19 cellular contexts compared by ENCODE assay signal in the genomic region with DNA sequence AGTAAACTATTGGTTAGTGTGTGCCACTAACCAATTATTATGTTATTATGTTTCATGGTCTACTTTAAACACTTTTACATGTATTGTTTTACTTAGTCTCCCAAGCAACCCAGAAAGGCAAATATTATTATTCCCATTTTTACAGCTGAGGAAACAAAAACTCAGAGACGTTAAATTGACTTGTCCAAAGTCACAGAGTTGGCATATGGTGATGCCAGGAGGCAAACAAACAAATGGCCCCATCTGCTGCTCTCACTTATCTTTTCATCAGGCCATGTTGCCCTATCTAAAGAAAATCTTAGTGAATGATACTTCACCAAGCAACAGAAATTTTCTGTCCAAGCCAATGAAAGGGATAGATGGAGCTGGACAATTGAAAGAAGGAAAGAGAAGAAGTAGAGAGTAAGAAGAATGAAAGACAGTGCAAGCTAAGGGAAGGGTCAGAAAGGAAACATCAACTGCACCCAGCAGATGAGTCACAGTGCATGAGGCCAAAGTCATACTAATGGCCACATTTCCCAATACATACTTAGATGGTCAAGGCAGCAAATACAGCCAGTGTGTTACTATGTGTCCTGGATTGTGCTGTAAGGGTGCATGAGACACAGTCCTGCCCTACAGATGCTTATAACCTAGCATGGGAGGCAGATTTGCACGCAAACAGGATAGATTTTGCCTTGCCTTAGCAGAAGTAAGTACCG.
DNase-seq lines count a peak whose midpoint lies in the region; ATAC-seq, FAIRE-seq and TF ChIP-seq lines count a peak whose summit lies in the region.
"Had no signal": no experiment of that assay in that cellular context is flagged by ENCODE, and none has a peak within 500 bp of the region (broad histone marks: within the 10 kb centered on the region; RNA-seq: fewer than 3 reads in every experiment).

No MANE protein-coding gene starts in this region.

- no peak overlapping the region for H4K91ac ChIP-seq in H1 (replicated peaks; ENCODE audit: insufficient read length, low read length)

- no peak overlapping the region for H3K4me3 ChIP-seq in H1 (ENCODE audit: extremely low read depth in 1 of 4, insufficient read depth in 2 of 4, low read depth in 3 of 4, low read length in 4 of 4)
- no peak overlapping the region for H3K4me3 ChIP-seq in osteoblast (ENCODE audit: insufficient read depth, low read length)
- H3K4me3 ChIP-seq: heart left ventricle, testis had no signal

- TF ChIP-seq EP300 in H1 (IDR thresholded peaks at IDR 0.05; ENCODE audit: borderline replicate concordance in 1 of 2, low read depth in 2 of 2, low read length in 2 of 2), result no peak

- no peak overlapping the region for H2AK5ac ChIP-seq in H1 (ENCODE audit: low read depth, low read length)

- H3K36me3 ChIP-seq in H1 (ENCODE audit: control insufficient read depth in 2 of 4, insufficient read depth in 4 of 4, low read length in 3 of 4), result no peaks in the 10 kb centered on the region
- H3K36me3 ChIP-seq in osteoblast (ENCODE audit: insufficient read depth, low read length), result no peaks in the 10 kb centered on the region
- H3K36me3 ChIP-seq: heart left ventricle had no signal

- FAIRE-seq in H1 (lab: Jason Lieb, UNC), result no peak
- FAIRE-seq: colon had no signal

- H3K18ac ChIP-seq in H1 (ENCODE audit: extremely low read depth, low read length), result no peak overlapping the region

- no peak overlapping the region for H3K14ac ChIP-seq in H1 (ENCODE audit: insufficient read length)

- peak; percentile 2 for DNase-seq in ELR (ENCODE audit: low read depth)
- DNase-seq in NCI-H2196 (lab: John Stamatoyannopoulos, UW; ENCODE audit: unreplicated experiment), result peak; percentile 81
- no peak for DNase-seq in H1 (ENCODE audit: low read depth in 1 of 2, low spot score in 2 of 2)
- no peak for DNase-seq in osteoblast (ENCODE audit: insufficient read length, low spot score, missing footprints)
- no peak for DNase-seq in cerebellar cortex (ENCODE audit: low spot score)
- DNase-seq: activated CD4-positive, alpha-beta T cell treated with anti-CD3 and anti-CD28 coated beads, Interleukin-2, amount 50 U/mL, for 1 hour; activated T-cell treated with anti-CD3 and anti-CD28 coated beads, Interleukin-2, amount 50 U/mL, for 48 hours; DMS79 treated with DMSO at 0.1 percent for 48 hours; heart left ventricle; kidney glomerular epithelial cell; NCI-H526 treated with DMSO at 0.1 percent for 48 hours; stimulated activated CD4-positive, alpha-beta T cell treated with anti-CD3 and anti-CD28 coated beads, Interleukin-15, amount 100 ng/mL, for 24 hours; T1000; testis had no signal

- H3K9me3 ChIP-seq in H1 (ENCODE audit: insufficient read depth in 2 of 2, low read depth in 1 of 2, low read length in 1 of 2) (no peaks in the 10 kb centered on the region), osteoblast (ENCODE audit: low read depth, low read length) (no peaks in the 10 kb centered on the region)
- H3K9me3 ChIP-seq: testis had no signal

- H3K4me2 ChIP-seq in H1 (ENCODE audit: insufficient read depth in 1 of 2, low read depth in 2 of 2, low read length in 2 of 2) (no peak overlapping the region), osteoblast (ENCODE audit: insufficient read depth, low read length) (no peak overlapping the region)

- no peaks in the 10 kb centered on the region for H3K79me2 ChIP-seq in H1 (ENCODE audit: control insufficient read depth in 1 of 2, insufficient read depth in 2 of 2, low read length in 2 of 2)
- H3K79me2 ChIP-seq in osteoblast (ENCODE audit: insufficient read depth, low read length), result no peaks in the 10 kb centered on the region

- H4K8ac ChIP-seq in H1 (ENCODE audit: extremely low read depth, insufficient read depth, low read length), result no peak overlapping the region

- no peak for TF ChIP-seq POLR2A in H1 (IDR thresholded peaks at IDR 0.05; ENCODE audit: control extremely low read depth in 1 of 2, low read depth in 2 of 2, low read length in 2 of 2)

- no peak overlapping the region for H2AFZ ChIP-seq in H1 (ENCODE audit: low read length)
- H2AFZ ChIP-seq in osteoblast (ENCODE audit: low read length), result no peak overlapping the region

- H4K20me1 ChIP-seq in H1 (replicated peaks in 1 of 2; ENCODE audit: control insufficient read depth in 1 of 2, insufficient read depth in 2 of 2, low read length in 2 of 2) (peaks cover 0 to 4% of the 10 kb centered on the region in 2 experiments), osteoblast (ENCODE audit: insufficient read depth, low read length) (no peaks in the 10 kb centered on the region)

- CTCF ChIA-PET in H1 (lab: Charles Lee; ENCODE audit: partially characterized antibody), result no interaction called here

- H2BK12ac ChIP-seq in H1 (ENCODE audit: low read depth, low read length), result no peak overlapping the region

- no peak overlapping the region for H3K23ac ChIP-seq in H1 (ENCODE audit: insufficient read length)

- peak overlapping the region; percentile 59 for H3K27ac ChIP-seq in 22Rv1
- H3K27ac ChIP-seq in H1 (ENCODE audit: low read depth, low read length), result no peak overlapping the region
- no peak overlapping the region for H3K27ac ChIP-seq in osteoblast (ENCODE audit: low read depth, low read length)
- H3K27ac ChIP-seq: heart left ventricle, testis had no signal

- H3K4me1 ChIP-seq in H1 (replicated peaks in 1 of 4; ENCODE audit: control insufficient read depth in 3 of 4, insufficient read depth in 4 of 4, low read length in 3 of 4), result peaks cover 0 to 5% (median 3%) of the 10 kb centered on the region in 4 experiments; a peak in 3 of 7 replicates
- H3K4me1 ChIP-seq in osteoblast (ENCODE audit: insufficient read depth, low read length), result no peaks in the 10 kb centered on the region
- H3K4me1 ChIP-seq: heart left ventricle, testis had no signal

- no peak overlapping the region for H3K9ac ChIP-seq in H1 (replicated peaks in 1 of 4; ENCODE audit: extremely low read depth in 1 of 4, low read depth in 3 of 4, low read length in 3 of 4)

- H3K56ac ChIP-seq in H1 (replicated peaks; ENCODE audit: insufficient read length, low read depth, low read length), result no peak overlapping the region

- 87% methylated on average over 3 of the region's 3 CpGs; no CpG with 5 or more reads in 1 of the 2 experiments for WGBS in H1 (ENCODE audit: extremely low coverage in 1 of 2, insufficient coverage in 1 of 2, insufficient read length in 1 of 2, insufficient replicate concordance in 2 of 2, low coverage in 1 of 2, low lambda C conversion rate in 2 of 2, missing lambda C conversion rate in 1 of 2), 2 experiments

- no peak for TF ChIP-seq CTCF in 22Rv1 (IDR thresholded peaks at IDR 0.05)
- no peak for TF ChIP-seq CTCF in H1 (IDR thresholded peaks at IDR 0.05; ENCODE audit: control extremely low read depth in 1 of 3, insufficient read depth in 1 of 3, low read depth in 1 of 3, low read length in 3 of 3)
- no peak for TF ChIP-seq CTCF in osteoblast (IDR thresholded peaks at IDR 0.05; ENCODE audit: extremely low read depth, low read depth, low read length)

- peak overlapping the region; percentile 23; the same call in 1 of the 2 replicates for H2BK15ac ChIP-seq in H1 (ENCODE audit: low read length)

- POLR2A ChIA-PET in H1 (lab: Charles Lee; ENCODE audit: partially characterized antibody), result no interaction called here

- no peak overlapping the region for H3K4ac ChIP-seq in H1 (replicated peaks; ENCODE audit: insufficient read length, low read depth, low read length)

- H3K79me1 ChIP-seq in H1 (ENCODE audit: low read depth, low read length), result no peaks in the 10 kb centered on the region

- no peak overlapping the region for H2BK5ac ChIP-seq in H1 (ENCODE audit: low read depth, low read length)

- H3K23me2 ChIP-seq in H1 (ENCODE audit: low read depth, low read length), result no peaks in the 10 kb centered on the region; the same call in 1 of the 2 replicates

- ATAC-seq in GM21576 (IDR thresholded peaks at IDR 0.05; ENCODE audit: unreplicated experiment) (no peak), GM18873 (IDR thresholded peaks at IDR 0.05; ENCODE audit: low FRiP score, unreplicated experiment) (no peak)
- ATAC-seq: Right ventricle myocardium inferior had no signal

- H3K27me3 ChIP-seq in H1 (replicated peaks in 1 of 4; ENCODE audit: control insufficient read depth in 3 of 4, extremely low read depth in 1 of 4, insufficient read depth in 3 of 4, low read length in 3 of 4) (peaks cover 0 to 2% (median 0%) of the 10 kb centered on the region in 4 experiments; a peak in 1 of 7 replicates), osteoblast (ENCODE audit: insufficient read depth, low read length) (no peaks in the 10 kb centered on the region)
- H3K27me3 ChIP-seq: heart left ventricle, testis had no signal

- H2BK20ac ChIP-seq in H1 (ENCODE audit: low read length), result no peak overlapping the region

- no peak for TF ChIP-seq RAD21 in H1 (IDR thresholded peaks at IDR 0.05 in 1 of 2, conservative IDR thresholded peaks at IDR 0.05 in 1 of 2; ENCODE audit: low read depth in 2 of 2, low read length in 2 of 2)

- no peak overlapping the region for H4K5ac ChIP-seq in H1 (ENCODE audit: insufficient read length, low read depth, low read length)

- no peak overlapping the region for H2BK120ac ChIP-seq in H1 (replicated peaks; ENCODE audit: low read depth, low read length)

TF ChIP-seq in H1, 55 proteins besides CTCF, POLR2A, EP300 and RAD21 (continues in another document):
- no peak for TF ChIP-seq BACH1 (IDR thresholded peaks at IDR 0.05; ENCODE audit: low read length)
- TF ChIP-seq FOSL1 (IDR thresholded peaks at IDR 0.05; ENCODE audit: insufficient read depth, low read depth, low read length), result no peak
- no peak for TF ChIP-seq ATF3 (IDR thresholded peaks at IDR 0.05; ENCODE audit: insufficient read depth, low read depth, low read length)
- no peak for TF ChIP-seq SIRT6 (IDR thresholded peaks at IDR 0.05; ENCODE audit: low read length)
- no peak for TF ChIP-seq TAF7 (optimal IDR thresholded peaks at IDR 0.05; ENCODE audit: borderline replicate concordance, low read depth, low read length)

Comparison
In these comparisons a context has a peak if more than half of its experiments do, and no peak if none do; other contexts are left out.
1. DNase-seq: peak in ELR (single experiment) and NCI-H2196 (single experiment); none in H1 (0 of 2), osteoblast (single experiment) and cerebellar cortex (single experiment).